17 cellular contexts compared by ENCODE assay signal in genomic region chr16:58586340-58587030, GRCh38. TPM values are rescaled to one million over a fixed set of nuclear protein-coding genes. Genes with fewer than 3 reads are reported as not detected.
A peak's percentile ranks its signal among the peaks of the same experiment; 100 is the strongest.
DNase-seq lines count a peak whose midpoint lies in the region; ATAC-seq and TF ChIP-seq lines count a peak whose summit lies in the region.
"Had no signal": no experiment of that assay in that cellular context is flagged by ENCODE, and none has a peak within 500 bp of the region (broad histone marks: within the 10 kb centered on the region; RNA-seq: fewer than 3 reads in every experiment).

No MANE protein-coding gene starts in this region.

- peaks cover 94% of the 10 kb centered on the region for H3K36me3 Mint-ChIP-seq in activated T-cell treated with anti-CD3 and anti-CD28 coated beads, Interleukin-2, amount 50 U/mL, for 24 hours (ENCODE audit: low read depth)
- H3K36me3 Mint-ChIP-seq in activated naive CD8-positive, alpha-beta T cell treated with anti-CD3 and anti-CD28 coated beads for 36 hours: peaks cover 26% of the 10 kb centered on the region

- H3K27me3 Mint-ChIP-seq in activated T-cell treated with anti-CD3 and anti-CD28 coated beads, Interleukin-2, amount 50 U/mL, for 24 hours: no peaks in the 10 kb centered on the region
- H3K27me3 Mint-ChIP-seq in activated naive CD8-positive, alpha-beta T cell treated with anti-CD3 and anti-CD28 coated beads for 36 hours: no peaks in the 10 kb centered on the region

- H3K27ac Mint-ChIP-seq in activated T-cell treated with anti-CD3 and anti-CD28 coated beads, Interleukin-2, amount 50 U/mL, for 24 hours: peak overlapping the region; percentile 9
- H3K27ac Mint-ChIP-seq in activated naive CD8-positive, alpha-beta T cell treated with anti-CD3 and anti-CD28 coated beads for 36 hours: peak overlapping the region; percentile 52

- peaks cover 9% of the 10 kb centered on the region for H4K20me1 ChIP-seq in osteoblast (ENCODE audit: insufficient read depth, low read length)

- H3K4me2 ChIP-seq in osteoblast (ENCODE audit: insufficient read depth, low read length): no peak overlapping the region

- H3K4me1 ChIP-seq in HEK293 (ENCODE audit: control insufficient read depth, insufficient read depth, low read length): no peaks in the 10 kb centered on the region
- no peaks in the 10 kb centered on the region for H3K4me1 ChIP-seq in osteoblast (ENCODE audit: insufficient read depth, low read length)
- H3K4me1 ChIP-seq: Caco-2 had no signal

- H3K9me3 Mint-ChIP-seq in activated T-cell treated with anti-CD3 and anti-CD28 coated beads, Interleukin-2, amount 50 U/mL, for 24 hours: no peaks in the 10 kb centered on the region
- H3K9me3 Mint-ChIP-seq in activated naive CD8-positive, alpha-beta T cell treated with anti-CD3 and anti-CD28 coated beads for 36 hours: no peaks in the 10 kb centered on the region

- H3K4me3 ChIP-seq in HEK293 (ENCODE audit: low read depth, low read length) (no peak overlapping the region), osteoblast (ENCODE audit: insufficient read depth, low read length) (no peak overlapping the region)
- H3K4me3 ChIP-seq: GM23248 had no signal

- H3K36me3 ChIP-seq in HEK293 (ENCODE audit: control insufficient read depth in 2 of 2, insufficient read depth in 1 of 2, low read length in 2 of 2) (peaks cover 61 to 92% of the 10 kb centered on the region in 2 experiments), osteoblast (ENCODE audit: insufficient read depth, low read length) (peaks cover 73% of the 10 kb centered on the region)

- no peak overlapping the region for H2AFZ ChIP-seq in osteoblast (ENCODE audit: low read length)
- H2AFZ ChIP-seq: GM23248 had no signal

- CTCF ChIA-PET in HEK293 (lab: Yijun Ruan, JAX): interaction anchor here (2.2 kb wide), 1 partner anchor 75 kb away, joined by 4 read pairs; no protein-coding TSS in a partner anchor

- H3K9me3 ChIP-seq in HEK293 (ENCODE audit: control insufficient read depth, insufficient read depth, low read depth, low read length) (no peaks in the 10 kb centered on the region), osteoblast (ENCODE audit: low read depth, low read length) (no peaks in the 10 kb centered on the region)
- H3K9me3 ChIP-seq: Caco-2 had no signal

- DNase-seq in activated T-cell treated with anti-CD3 and anti-CD28 coated beads, Interleukin-2, amount 50 U/mL, for 24 hours: no peak
- DNase-seq in activated T-cell treated with anti-CD3 and anti-CD28 coated beads for 4 hours (no peak), osteoblast (ENCODE audit: insufficient read length, low spot score, missing footprints) (peak; percentile 3), mucosa of gallbladder (ENCODE audit: low spot score) (no peak)
- no peak for DNase-seq in activated naive CD8-positive, alpha-beta T cell treated with anti-CD3 and anti-CD28 coated beads for 36 hours
- DNase-seq: ACHN, AML-193, Caco-2, DMS153, GM23248, KG1, NCI-H1092 treated with DMSO at 0.1 percent for 48 hours, NCI-H2227 treated with DMSO at 0.1 percent for 48 hours, NCI-H526, SHP77 treated with DMSO at 0.1 percent for 48 hours had no signal

- no peak overlapping the region for H3K27ac ChIP-seq in HEK293 (ENCODE audit: extremely low read depth, low read depth, low read length)
- H3K27ac ChIP-seq in osteoblast (ENCODE audit: low read depth, low read length): no peak overlapping the region
- H3K27ac ChIP-seq: GM23248 had no signal

- no peaks in the 10 kb centered on the region for H3K27me3 ChIP-seq in osteoblast (ENCODE audit: insufficient read depth, low read length)

- H3K4me3 Mint-ChIP-seq in activated T-cell treated with anti-CD3 and anti-CD28 coated beads, Interleukin-2, amount 50 U/mL, for 24 hours: no peak overlapping the region
- H3K4me3 Mint-ChIP-seq in activated naive CD8-positive, alpha-beta T cell treated with anti-CD3 and anti-CD28 coated beads for 36 hours: no peak overlapping the region

- no peak for TF ChIP-seq CTCF in HEK293 (tag by site-specific recombination; IDR thresholded peaks at IDR 0.05)
- no peak for TF ChIP-seq CTCF in osteoblast (IDR thresholded peaks at IDR 0.05; ENCODE audit: extremely low read depth, low read depth, low read length)

- no peak for ATAC-seq in HG03354 (IDR thresholded peaks at IDR 0.05; ENCODE audit: poor library complexity, severe bottlenecking, unreplicated experiment)

- POLR2A ChIA-PET in HEK293 (lab: Yijun Ruan, JAX): no interaction called here

- H3K79me2 ChIP-seq in osteoblast (ENCODE audit: insufficient read depth, low read length): peaks cover 33% of the 10 kb centered on the region

- peaks cover 29% of the 10 kb centered on the region for H3K4me1 Mint-ChIP-seq in activated T-cell treated with anti-CD3 and anti-CD28 coated beads, Interleukin-2, amount 50 U/mL, for 24 hours (ENCODE audit: low read depth)
- H3K4me1 Mint-ChIP-seq in activated naive CD8-positive, alpha-beta T cell treated with anti-CD3 and anti-CD28 coated beads for 36 hours: peaks cover 23% of the 10 kb centered on the region

TF ChIP-seq in HEK293, 187 proteins besides CTCF, POLR2A, EP300 and RAD21:
- TF ChIP-seq ZNF140 (tag by site-specific recombination; IDR thresholded peaks at IDR 0.05): no peak
- TF ChIP-seq ZNF677 (tag by site-specific recombination; IDR thresholded peaks at IDR 0.05): peak; percentile 87
- TF ChIP-seq ZNF639 (tag by site-specific recombination; IDR thresholded peaks at IDR 0.05): no peak
- TF ChIP-seq ZNF521 (tag by site-specific recombination; IDR thresholded peaks at IDR 0.05): no peak
- TF ChIP-seq ZSCAN18 (tag by site-specific recombination; IDR thresholded peaks at IDR 0.05): no peak
- TF ChIP-seq ZNF544 (tag by site-specific recombination; IDR thresholded peaks at IDR 0.05): no peak
- TF ChIP-seq ZFP69B (tag by site-specific recombination; IDR thresholded peaks at IDR 0.05): no peak
TF ChIP-seq in HEK293: peak in this region for 1.

RNA-seq across cellular contexts. Expression of gene CNOT1, which starts 43.1 kb away (rescaled TPM):
- total RNA-seq in activated naive CD8-positive, alpha-beta T cell treated with anti-CD3 and anti-CD28 coated beads for 36 hours: 100 to 1,000 TPM; 295 to 317 TPM
- 114 and 122 TPM in 2 replicates for total RNA-seq in osteoblast
- 128 TPM for total RNA-seq in mucosa of gallbladder
